Comparison of ENCODE assay signal across 15 cellular contexts in genomic region chr16:25553711-25554436, GRCh38.
A peak's percentile ranks its signal among the peaks of the same experiment; 100 is the strongest.
DNase-seq lines count a peak whose midpoint lies in the region; ATAC-seq and TF ChIP-seq lines count a peak whose summit lies in the region.
"Had no signal": no experiment of that assay in that cellular context is flagged by ENCODE, and none has a peak within 500 bp of the region (broad histone marks: within the 10 kb centered on the region; RNA-seq: fewer than 3 reads in every experiment).

No MANE protein-coding gene starts in this region.

- no peak for TF ChIP-seq CTCF in A673 (conservative IDR thresholded peaks at IDR 0.05; ENCODE audit: low read depth, low read length)
- TF ChIP-seq CTCF in H9 (conservative IDR thresholded peaks at IDR 0.05), result no peak
- no peak for TF ChIP-seq CTCF in activated CD8-positive, alpha-beta T cell treated with anti-CD3 and anti-CD28 coated beads for 36 hours (IDR thresholded peaks at IDR 0.05)
- TF ChIP-seq CTCF in upper lobe of right lung (IDR thresholded peaks at IDR 0.05), result no peak
- no peak for TF ChIP-seq CTCF in PC-3 (conservative IDR thresholded peaks at IDR 0.05; ENCODE audit: low read depth, low read length)

- no peak overlapping the region for H4K8ac ChIP-seq in H9 (replicated peaks; ENCODE audit: insufficient read length, low read depth, low read length)

- H3F3A ChIP-seq in PC-3 (ENCODE audit: low read length, unreplicated experiment), result no peaks in the 10 kb centered on the region

- H3K79me2 ChIP-seq in H9 (ENCODE audit: insufficient read depth, low read length) (no peaks in the 10 kb centered on the region), PC-3 (ENCODE audit: low read length) (no peaks in the 10 kb centered on the region)

- ATAC-seq in activated CD8-positive, alpha-beta T cell treated with anti-CD3 and anti-CD28 coated beads for 36 hours, result no peak
- no peak for ATAC-seq in upper lobe of right lung
- ATAC-seq in HG03342 (IDR thresholded peaks at IDR 0.05; ENCODE audit: unreplicated experiment), result no peak
- ATAC-seq in PC-3, result no peak
- ATAC-seq: mucosa of descending colon had no signal

- H3K4me3 Mint-ChIP-seq in H9, result no peak overlapping the region
- H3K4me3 Mint-ChIP-seq in activated CD8-positive, alpha-beta T cell treated with anti-CD3 and anti-CD28 coated beads for 36 hours, result no peak overlapping the region

- no peak overlapping the region for H3K23ac ChIP-seq in H9 (ENCODE audit: insufficient read length, low read depth, low read length)

- peaks cover 5% of the 10 kb centered on the region for H3K27me3 Mint-ChIP-seq in H9 (ENCODE audit: low read depth)
- H3K27me3 Mint-ChIP-seq in activated CD8-positive, alpha-beta T cell treated with anti-CD3 and anti-CD28 coated beads for 36 hours, result peaks cover 20% of the 10 kb centered on the region

- H2AFZ ChIP-seq in H9 (ENCODE audit: low read length) (no peak overlapping the region), PC-3 (ENCODE audit: low read length) (no peak overlapping the region)

- no peak overlapping the region for H4K91ac ChIP-seq in H9 (ENCODE audit: insufficient read length, low read depth, low read length)

- DNase-seq in A673 (ENCODE audit: low spot score) (peak; percentile 12), H9 (peak; percentile 31), inferior parietal cortex (ENCODE audit: extremely low spot score) (peak; percentile 4), upper lobe of right lung (no peak), NCI-H146 (lab: John Stamatoyannopoulos, UW) (no peak), PC-3 (no peak)
- peak; percentile 7 for DNase-seq in activated CD8-positive, alpha-beta T cell treated with anti-CD3 and anti-CD28 coated beads for 36 hours
- DNase-seq: adrenal gland; Karpas-422; mucosa of descending colon; NK-92 treated with Interleukin-12 subunit alpha and Interleukin-12 subunit beta, amount 100 ng/mL, for 24 hours; SIG-M5; stimulated activated CD4-positive, alpha-beta T cell treated with anti-CD3 and anti-CD28 coated beads, Interleukin-2, amount 100 ng/mL, for 24 hours had no signal

- H3T11ph ChIP-seq in H9 (ENCODE audit: low read length), result no peak overlapping the region

- intact Hi-C loops in A673 (cut with micrococcal nuclease; ENCODE audit: unreplicated experiment) (loop anchor here (5.0 kb wide), 1 partner anchor 493 kb away; no protein-coding TSS in a partner anchor), upper lobe of right lung (cut with DNase I) (no loop called here), PC-3 (cut with micrococcal nuclease) (no loop called here)
- intact Hi-C loops in activated CD8-positive, alpha-beta T cell treated with anti-CD3 and anti-CD28 coated beads for 36 hours (cut with micrococcal nuclease), result no loop called here

- peak overlapping the region; percentile 83 for H2BK20ac ChIP-seq in H9 (ENCODE audit: low read depth, low read length, poor library complexity, severe bottlenecking)

- H3K9me2 ChIP-seq in PC-3 (replicated peaks; ENCODE audit: low read length), result no peaks in the 10 kb centered on the region

- H3K4me1 Mint-ChIP-seq in H9, result peaks cover 4 to 10% of the 10 kb centered on the region in 2 experiments; a peak in 3 of 4 replicates
- no peaks in the 10 kb centered on the region for H3K4me1 Mint-ChIP-seq in activated CD8-positive, alpha-beta T cell treated with anti-CD3 and anti-CD28 coated beads for 36 hours (ENCODE audit: low read depth)

- peaks cover 3 to 20% of the 10 kb centered on the region in 2 experiments for H3K9me3 Mint-ChIP-seq in H9
- H3K9me3 Mint-ChIP-seq in activated CD8-positive, alpha-beta T cell treated with anti-CD3 and anti-CD28 coated beads for 36 hours, result peaks cover 3% of the 10 kb centered on the region

- no peak overlapping the region for H4K5ac ChIP-seq in H9 (ENCODE audit: insufficient read length, low read depth, low read length)

- H3K27ac ChIP-seq in A673 (ENCODE audit: low read depth, low read length, poor library complexity, severe bottlenecking) (peak overlapping the region; percentile 27), H9 (ENCODE audit: insufficient read length, low read depth, low read length) (no peak overlapping the region), upper lobe of right lung (no peak overlapping the region), PC-3 (ENCODE audit: low read length) (no peak overlapping the region)
- H3K27ac ChIP-seq: adrenal gland, coronary artery had no signal

- CTCF ChIA-PET in A673 (lab: Charles Lee) (no interaction called here), PC-3 (lab: Charles Lee) (no interaction called here)
- CTCF ChIA-PET in activated CD8-positive, alpha-beta T cell treated with anti-CD3 and anti-CD28 coated beads for 36 hours (lab: Charles Lee), result no interaction called here

- H3K79me1 ChIP-seq in H9 (ENCODE audit: insufficient read depth, low read depth, low read length, poor library complexity, severe bottlenecking), result no peaks in the 10 kb centered on the region

- H2BK12ac ChIP-seq in H9 (ENCODE audit: insufficient read length, low read depth, low read length), result no peak overlapping the region

- no peak overlapping the region for H3K14ac ChIP-seq in H9 (ENCODE audit: insufficient read depth, low read length)

- no peak overlapping the region for H2BK5ac ChIP-seq in H9 (ENCODE audit: insufficient read length, low read length)

- H3K36me3 ChIP-seq in A673 (ENCODE audit: insufficient read depth, low read length, poor library complexity, severe bottlenecking) (no peaks in the 10 kb centered on the region), upper lobe of right lung (no peaks in the 10 kb centered on the region), PC-3 (ENCODE audit: low read depth, low read length) (no peaks in the 10 kb centered on the region)
- H3K36me3 ChIP-seq: adrenal gland had no signal

- peak overlapping the region in 1 of 3 experiments; percentile 75; a peak in 2 of 7 replicates for H3K27ac Mint-ChIP-seq in H9
- peak overlapping the region; percentile 46 for H3K27ac Mint-ChIP-seq in activated CD8-positive, alpha-beta T cell treated with anti-CD3 and anti-CD28 coated beads for 36 hours

- H3K9ac ChIP-seq in H9 (ENCODE audit: extremely low read depth, insufficient read length, low read length), result no peak overlapping the region
- H3K9ac ChIP-seq in PC-3 (ENCODE audit: low read length), result no peak overlapping the region

- POLR2A ChIA-PET in A673 (lab: Charles Lee; ENCODE audit: low non-redundant PET) (no interaction called here), PC-3 (lab: Charles Lee; ENCODE audit: unreplicated experiment) (no interaction called here)
- POLR2A ChIA-PET in activated CD8-positive, alpha-beta T cell treated with anti-CD3 and anti-CD28 coated beads for 36 hours (lab: Charles Lee), result no interaction called here

- H3K27me3 ChIP-seq in A673 (replicated peaks; ENCODE audit: insufficient read depth, low read depth, low read length, poor library complexity) (no peaks in the 10 kb centered on the region), H9 (ENCODE audit: insufficient read depth, low read length) (no peaks in the 10 kb centered on the region), upper lobe of right lung (no peaks in the 10 kb centered on the region), PC-3 (ENCODE audit: low read length) (no peaks in the 10 kb centered on the region)
- H3K27me3 ChIP-seq: adrenal gland had no signal

- no peak overlapping the region for H3K56ac ChIP-seq in H9 (ENCODE audit: insufficient read length, low read depth, low read length)

- no peak overlapping the region for H2BK120ac ChIP-seq in H9 (ENCODE audit: low read depth, low read length, poor library complexity, severe bottlenecking)

- BruUV-seq in A673 (replicated peaks; lab: Mats Ljungman, UMichigan), result no TSS peak
- BruUV-seq in PC-3 (replicated peaks; lab: Mats Ljungman, UMichigan), result no TSS peak

- no peaks in the 10 kb centered on the region for H3K23me2 ChIP-seq in H9 (ENCODE audit: insufficient read length, low read depth, low read length, poor library complexity, severe bottlenecking)

- H3K4me1 ChIP-seq in A673 (ENCODE audit: insufficient read depth, low read length, poor library complexity, severe bottlenecking) (no peaks in the 10 kb centered on the region), H9 (ENCODE audit: insufficient read depth, low read length) (no peaks in the 10 kb centered on the region), upper lobe of right lung (no peaks in the 10 kb centered on the region), PC-3 (ENCODE audit: insufficient read depth, low read length) (no peaks in the 10 kb centered on the region)
- H3K4me1 ChIP-seq: adrenal gland had no signal

- H3K4me3 ChIP-seq in A673 (ENCODE audit: low read depth, low read length, poor library complexity, severe bottlenecking) (no peak overlapping the region), upper lobe of right lung (no peak overlapping the region), PC-3 (ENCODE audit: low read length) (no peak overlapping the region)
- H3K4me3 ChIP-seq: adrenal gland, coronary artery, mucosa of descending colon had no signal

- H2AK5ac ChIP-seq in H9 (ENCODE audit: insufficient read length, low read length), result no peak overlapping the region

- WGBS in H9 (ENCODE audit: extremely low coverage, insufficient read length, low lambda C conversion rate), result no CpG with 5 or more reads among the region's 4 CpGs

- no peak overlapping the region for H3K18ac ChIP-seq in H9 (ENCODE audit: insufficient read length, low read depth, low read length)

- no peaks in the 10 kb centered on the region for H4K20me1 ChIP-seq in H9 (ENCODE audit: control insufficient read depth, insufficient read depth, insufficient read length)
- H4K20me1 ChIP-seq in PC-3 (ENCODE audit: low read length), result no peaks in the 10 kb centered on the region

- H3K4me2 ChIP-seq in H9 (ENCODE audit: insufficient read depth, insufficient read length, low read length) (no peak overlapping the region), PC-3 (ENCODE audit: low read length) (no peak overlapping the region)

- H3K4ac ChIP-seq in H9 (ENCODE audit: low read depth, low read length), result no peak overlapping the region

- no peaks in the 10 kb centered on the region for H3K9me3 ChIP-seq in A673 (ENCODE audit: low read depth, low read length, poor library complexity, severe bottlenecking)
- no peaks in the 10 kb centered on the region for H3K9me3 ChIP-seq in H9 (ENCODE audit: control insufficient read depth, low read depth, low read length)
- no peaks in the 10 kb centered on the region for H3K9me3 ChIP-seq in upper lobe of right lung
- no peaks in the 10 kb centered on the region for H3K9me3 ChIP-seq in PC-3 (ENCODE audit: low read length)
- H3K9me3 ChIP-seq: adrenal gland, mucosa of descending colon had no signal

- peaks cover 1 to 16% (median 12%) of the 10 kb centered on the region in 3 experiments; a peak in 6 of 7 replicates for H3K36me3 Mint-ChIP-seq in H9 (ENCODE audit: insufficient read depth in 1 of 3, low read depth in 3 of 3)
- no peaks in the 10 kb centered on the region for H3K36me3 Mint-ChIP-seq in activated CD8-positive, alpha-beta T cell treated with anti-CD3 and anti-CD28 coated beads for 36 hours (ENCODE audit: low read depth)

- H2BK15ac ChIP-seq in H9 (ENCODE audit: low read depth, low read length), result no peak overlapping the region

Comparison
In these comparisons a context has a peak if more than half of its experiments do, and no peak if none do; other contexts are left out.
1. DNase-seq: peak in A673 (single experiment), H9 (single experiment), activated CD8-positive, alpha-beta T cell treated with anti-CD3 and anti-CD28 coated beads for 36 hours (single experiment) and inferior parietal cortex (single experiment); none in upper lobe of right lung (single experiment), NCI-H146 (single experiment) and PC-3 (single experiment).